In genomic region chr6:5205877-5206840, GRCh38 we compare ENCODE assay signal across 1 cellular context.
TF ChIP-seq lines count a peak whose summit lies in the region.

No MANE protein-coding gene starts in this region.

TF ChIP-seq in HepG2, 621 proteins besides CTCF, POLR2A, EP300 and RAD21 (continued from another document):
- TF ChIP-seq ZNF513 (CRISPR knock-in tag; conservative IDR thresholded peaks at IDR 0.05) (no peak), NFATC3 (CRISPR knock-in tag; IDR thresholded peaks at IDR 0.05) (no peak), ZNF296 (CRISPR knock-in tag; conservative IDR thresholded peaks at IDR 0.05) (no peak), ZFP36 (IDR thresholded peaks at IDR 0.05; ENCODE audit: borderline replicate concordance, low read depth, low read length, partially characterized antibody) (no peak), FOXP1 (IDR thresholded peaks at IDR 0.05) (no peak), FOXP1 (CRISPR knock-in tag; IDR thresholded peaks at IDR 0.05) (peak; percentile 85), LBX2 (CRISPR knock-in tag; IDR thresholded peaks at IDR 0.05; ENCODE audit: borderline replicate concordance) (no peak), ZNF17 (CRISPR knock-in tag; IDR thresholded peaks at IDR 0.05) (no peak), ZNF335 (CRISPR knock-in tag; IDR thresholded peaks at IDR 0.05) (peak; percentile 96), GTF3A (CRISPR knock-in tag; conservative IDR thresholded peaks at IDR 0.05) (no peak), PLRG1 (conservative IDR thresholded peaks at IDR 0.05) (no peak), ZNF879 (CRISPR knock-in tag; IDR thresholded peaks at IDR 0.05) (no peak), ZNF207 (IDR thresholded peaks at IDR 0.05; ENCODE audit: borderline replicate concordance) (no peak), RFXAP (CRISPR knock-in tag; IDR thresholded peaks at IDR 0.05; ENCODE audit: borderline replicate concordance) (peak; percentile 84; the same call in 1 of the 2 replicates), ZNF264 (CRISPR knock-in tag; IDR thresholded peaks at IDR 0.05) (peak; percentile 94), FOXA1 (IDR thresholded peaks at IDR 0.05) (no peak), FOXA1 (CRISPR knock-in tag; IDR thresholded peaks at IDR 0.05) (peak; percentile 78), ZNF713 (CRISPR knock-in tag; IDR thresholded peaks at IDR 0.05) (no peak), ZC3H13 (CRISPR knock-in tag; IDR thresholded peaks at IDR 0.05) (peak; percentile 48; the same call in 1 of the 2 replicates), ZNF891 (CRISPR knock-in tag; IDR thresholded peaks at IDR 0.05) (no peak; the same call in 1 of the 2 replicates), FIP1L1 (IDR thresholded peaks at IDR 0.05; ENCODE audit: borderline replicate concordance, insufficient read depth, low read depth, low read length) (no peak), PHF21A (CRISPR knock-in tag; IDR thresholded peaks at IDR 0.05) (peak; percentile 98), HHEX (CRISPR knock-in tag; IDR thresholded peaks at IDR 0.05) (peak; percentile 39; the same call in 1 of the 2 replicates), RCOR2 (CRISPR knock-in tag; IDR thresholded peaks at IDR 0.05) (peak; percentile 67; the same call in 1 of the 2 replicates), KAT2B (IDR thresholded peaks at IDR 0.05; ENCODE audit: borderline replicate concordance, low read depth, low read length) (no peak), ZNF556 (CRISPR knock-in tag; IDR thresholded peaks at IDR 0.05; ENCODE audit: borderline replicate concordance) (no peak; the same call in 1 of the 2 replicates), ZKSCAN5 (CRISPR knock-in tag; IDR thresholded peaks at IDR 0.05) (no peak), DMTF1 (CRISPR knock-in tag; IDR thresholded peaks at IDR 0.05) (no peak), ZSCAN9 (CRISPR knock-in tag; IDR thresholded peaks at IDR 0.05; ENCODE audit: borderline replicate concordance) (peak; percentile 92), HOXD1 (CRISPR knock-in tag; IDR thresholded peaks at IDR 0.05) (0 out of 2 replicates have a peak, but pooled peaks have one; percentile 52), EZH2 (conservative IDR thresholded peaks at IDR 0.05; ENCODE audit: low read depth, low read length) (no peak), CAMTA2 (CRISPR knock-in tag; IDR thresholded peaks at IDR 0.05; ENCODE audit: borderline replicate concordance) (no peak), ZNF501 (CRISPR knock-in tag; IDR thresholded peaks at IDR 0.05) (peak; percentile 85), POGZ (CRISPR knock-in tag; IDR thresholded peaks at IDR 0.05) (peak; percentile 86), PITX1 (CRISPR knock-in tag; IDR thresholded peaks at IDR 0.05) (peak; percentile 88), RXRA (CRISPR knock-in tag; IDR thresholded peaks at IDR 0.05) (peak; percentile 67; the same call in 1 of the 2 replicates), ZNF7 (CRISPR knock-in tag; IDR thresholded peaks at IDR 0.05) (no peak), DNMT3B (CRISPR knock-in tag; conservative IDR thresholded peaks at IDR 0.05) (peak; percentile 85; the same call in 1 of the 2 replicates), ZNF557 (CRISPR knock-in tag; IDR thresholded peaks at IDR 0.05) (no peak; the same call in 1 of the 2 replicates), SMAD9 (CRISPR knock-in tag; IDR thresholded peaks at IDR 0.05) (no peak), NAIF1 (CRISPR knock-in tag; IDR thresholded peaks at IDR 0.05; ENCODE audit: borderline replicate concordance) (peak; percentile 75; the same call in 1 of the 2 replicates), ZBTB46 (CRISPR knock-in tag; IDR thresholded peaks at IDR 0.05; ENCODE audit: borderline replicate concordance) (no peak), TBL1XR1 (IDR thresholded peaks at IDR 0.05; ENCODE audit: borderline replicate concordance, low read length, partially characterized antibody) (peak; percentile 46), NKX3-1 (CRISPR knock-in tag; IDR thresholded peaks at IDR 0.05) (peak; percentile 54; the same call in 1 of the 2 replicates), HCFC1 (IDR thresholded peaks at IDR 0.05; ENCODE audit: low read depth, low read length) (no peak), ZNF546 (CRISPR knock-in tag; conservative IDR thresholded peaks at IDR 0.05) (no peak), MLLT10 (CRISPR knock-in tag; IDR thresholded peaks at IDR 0.05) (no peak), ZFP36L1 (CRISPR knock-in tag; IDR thresholded peaks at IDR 0.05) (no peak; the same call in 1 of the 2 replicates), ZNF615 (CRISPR knock-in tag; IDR thresholded peaks at IDR 0.05; ENCODE audit: borderline replicate concordance) (peak; percentile 73; the same call in 1 of the 2 replicates), HES4 (CRISPR knock-in tag; IDR thresholded peaks at IDR 0.05; ENCODE audit: borderline replicate concordance) (no peak), NFE2L2 (IDR thresholded peaks at IDR 0.05; ENCODE audit: low read length) (no peak), PCBP1 (IDR thresholded peaks at IDR 0.05; ENCODE audit: borderline replicate concordance, low read depth, low read length) (no peak), MED8 (CRISPR knock-in tag; IDR thresholded peaks at IDR 0.05; ENCODE audit: insufficient replicate concordance) (no peak), ZSCAN25 (CRISPR knock-in tag; IDR thresholded peaks at IDR 0.05) (peak; percentile 28; the same call in 1 of the 2 replicates), ATF7-NPFF (CRISPR knock-in tag; IDR thresholded peaks at IDR 0.05; ENCODE audit: low read depth) (peak; percentile 62; the same call in 1 of the 2 replicates), MTA3 (CRISPR knock-in tag; IDR thresholded peaks at IDR 0.05) (no peak)
- TF ChIP-seq, protein P1, sequence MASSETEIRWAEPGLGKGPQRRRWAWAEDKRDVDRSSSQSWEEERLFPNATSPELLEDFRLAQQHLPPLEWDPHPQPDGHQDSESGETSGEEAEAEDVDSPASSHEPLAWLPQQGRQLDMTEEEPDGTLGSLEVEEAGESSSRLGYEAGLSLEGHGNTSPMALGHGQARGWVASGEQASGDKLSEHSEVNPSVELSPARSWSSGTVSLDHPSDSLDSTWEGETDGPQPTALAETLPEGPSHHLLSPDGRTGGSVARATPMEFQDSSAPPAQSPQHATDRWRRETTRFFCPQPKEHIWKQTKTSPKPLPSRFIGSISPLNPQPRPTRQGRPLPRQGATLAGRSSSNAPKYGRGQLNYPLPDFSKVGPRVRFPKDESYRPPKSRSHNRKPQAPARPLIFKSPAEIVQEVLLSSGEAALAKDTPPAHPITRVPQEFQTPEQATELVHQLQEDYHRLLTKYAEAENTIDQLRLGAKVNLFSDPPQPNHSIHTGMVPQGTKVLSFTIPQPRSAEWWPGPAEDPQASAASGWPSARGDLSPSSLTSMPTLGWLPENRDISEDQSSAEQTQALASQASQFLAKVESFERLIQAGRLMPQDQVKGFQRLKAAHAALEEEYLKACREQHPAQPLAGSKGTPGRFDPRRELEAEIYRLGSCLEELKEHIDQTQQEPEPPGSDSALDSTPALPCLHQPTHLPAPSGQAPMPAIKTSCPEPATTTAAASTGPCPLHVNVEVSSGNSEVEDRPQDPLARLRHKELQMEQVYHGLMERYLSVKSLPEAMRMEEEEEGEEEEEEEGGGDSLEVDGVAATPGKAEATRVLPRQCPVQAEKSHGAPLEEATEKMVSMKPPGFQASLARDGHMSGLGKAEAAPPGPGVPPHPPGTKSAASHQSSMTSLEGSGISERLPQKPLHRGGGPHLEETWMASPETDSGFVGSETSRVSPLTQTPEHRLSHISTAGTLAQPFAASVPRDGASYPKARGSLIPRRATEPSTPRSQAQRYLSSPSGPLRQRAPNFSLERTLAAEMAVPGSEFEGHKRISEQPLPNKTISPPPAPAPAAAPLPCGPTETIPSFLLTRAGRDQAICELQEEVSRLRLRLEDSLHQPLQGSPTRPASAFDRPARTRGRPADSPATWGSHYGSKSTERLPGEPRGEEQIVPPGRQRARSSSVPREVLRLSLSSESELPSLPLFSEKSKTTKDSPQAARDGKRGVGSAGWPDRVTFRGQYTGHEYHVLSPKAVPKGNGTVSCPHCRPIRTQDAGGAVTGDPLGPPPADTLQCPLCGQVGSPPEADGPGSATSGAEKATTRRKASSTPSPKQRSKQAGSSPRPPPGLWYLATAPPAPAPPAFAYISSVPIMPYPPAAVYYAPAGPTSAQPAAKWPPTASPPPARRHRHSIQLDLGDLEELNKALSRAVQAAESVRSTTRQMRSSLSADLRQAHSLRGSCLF (CRISPR knock-in tag; IDR thresholded peaks at IDR 0.05; ENCODE audit: borderline replicate concordance) = no peak
- TF ChIP-seq, protein P2, sequence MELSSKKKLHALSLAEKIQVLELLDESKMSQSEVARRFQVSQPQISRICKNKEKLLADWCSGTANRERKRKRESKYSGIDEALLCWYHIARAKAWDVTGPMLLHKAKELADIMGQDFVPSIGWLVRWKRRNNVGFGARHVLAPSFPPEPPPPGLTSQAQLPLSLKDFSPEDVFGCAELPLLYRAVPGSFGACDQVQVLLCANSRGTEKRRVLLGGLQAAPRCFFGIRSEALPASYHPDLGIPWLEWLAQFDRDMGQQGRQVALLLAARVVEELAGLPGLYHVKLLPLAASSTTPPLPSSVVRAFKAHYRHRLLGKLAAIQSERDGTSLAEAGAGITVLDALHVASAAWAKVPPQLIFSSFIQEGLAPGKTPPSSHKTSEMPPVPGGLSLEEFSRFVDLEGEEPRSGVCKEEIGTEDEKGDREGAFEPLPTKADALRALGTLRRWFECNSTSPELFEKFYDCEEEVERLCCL (CRISPR knock-in tag; IDR thresholded peaks at IDR 0.05; ENCODE audit: borderline replicate concordance) = no peak
- TF ChIP-seq, protein P3, sequence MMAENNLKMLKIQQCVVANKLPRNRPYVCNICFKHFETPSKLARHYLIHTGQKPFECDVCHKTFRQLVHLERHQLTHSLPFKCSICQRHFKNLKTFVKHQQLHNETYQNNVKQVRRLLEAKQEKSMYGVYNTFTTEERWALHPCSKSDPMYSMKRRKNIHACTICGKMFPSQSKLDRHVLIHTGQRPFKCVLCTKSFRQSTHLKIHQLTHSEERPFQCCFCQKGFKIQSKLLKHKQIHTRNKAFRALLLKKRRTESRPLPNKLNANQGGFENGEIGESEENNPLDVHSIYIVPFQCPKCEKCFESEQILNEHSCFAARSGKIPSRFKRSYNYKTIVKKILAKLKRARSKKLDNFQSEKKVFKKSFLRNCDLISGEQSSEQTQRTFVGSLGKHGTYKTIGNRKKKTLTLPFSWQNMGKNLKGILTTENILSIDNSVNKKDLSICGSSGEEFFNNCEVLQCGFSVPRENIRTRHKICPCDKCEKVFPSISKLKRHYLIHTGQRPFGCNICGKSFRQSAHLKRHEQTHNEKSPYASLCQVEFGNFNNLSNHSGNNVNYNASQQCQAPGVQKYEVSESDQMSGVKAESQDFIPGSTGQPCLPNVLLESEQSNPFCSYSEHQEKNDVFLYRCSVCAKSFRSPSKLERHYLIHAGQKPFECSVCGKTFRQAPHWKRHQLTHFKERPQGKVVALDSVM (CRISPR knock-in tag; IDR thresholded peaks at IDR 0.05) = no peak
- TF ChIP-seq, protein P4, sequence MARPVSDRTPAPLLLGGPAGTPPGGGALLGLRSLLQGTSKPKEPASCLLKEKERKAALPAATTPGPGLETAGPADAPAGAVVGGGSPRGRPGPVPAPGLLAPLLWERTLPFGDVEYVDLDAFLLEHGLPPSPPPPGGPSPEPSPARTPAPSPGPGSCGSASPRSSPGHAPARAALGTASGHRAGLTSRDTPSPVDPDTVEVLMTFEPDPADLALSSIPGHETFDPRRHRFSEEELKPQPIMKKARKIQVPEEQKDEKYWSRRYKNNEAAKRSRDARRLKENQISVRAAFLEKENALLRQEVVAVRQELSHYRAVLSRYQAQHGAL (CRISPR knock-in tag; IDR thresholded peaks at IDR 0.05; ENCODE audit: not compliant biosample characterization) = no peak
- TF ChIP-seq, protein P5, sequence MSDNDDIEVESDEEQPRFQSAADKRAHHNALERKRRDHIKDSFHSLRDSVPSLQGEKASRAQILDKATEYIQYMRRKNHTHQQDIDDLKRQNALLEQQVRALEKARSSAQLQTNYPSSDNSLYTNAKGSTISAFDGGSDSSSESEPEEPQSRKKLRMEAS (IDR thresholded peaks at IDR 0.05) = peak; percentile 81
